In genomic region chr5:126777257-126777973, GRCh38 we compare ENCODE assay signal across 8 cellular contexts. TPM values are rescaled to one million over a fixed set of nuclear protein-coding genes. Genes with fewer than 3 reads are reported as not detected.
DNase-seq lines count a peak whose midpoint lies in the region; ATAC-seq and TF ChIP-seq lines count a peak whose summit lies in the region.

No MANE protein-coding gene starts in this region.

- peak overlapping the region; percentile 99 for H2AFZ ChIP-seq in osteoblast (ENCODE audit: low read length)

- H3K27me3 ChIP-seq in osteoblast (ENCODE audit: insufficient read depth, low read length) (no peaks in the 10 kb centered on the region), thyroid gland (no peaks in the 10 kb centered on the region)

- H3K79me2 ChIP-seq in osteoblast (ENCODE audit: insufficient read depth, low read length), result peaks cover 50% of the 10 kb centered on the region

- WGBS in thyroid gland, 2 donors, result 1% methylated on average over 22 of the region's 93 CpGs; no CpG with 5 or more reads in 1 of the 2 donors

- no peaks in the 10 kb centered on the region for H4K20me1 ChIP-seq in osteoblast (ENCODE audit: insufficient read depth, low read length)

- H3K4me3 ChIP-seq in osteoblast (ENCODE audit: insufficient read depth, low read length), result peak overlapping the region; percentile 97
- peak overlapping the region; percentile 36 to 92 (median 79) for H3K4me3 ChIP-seq in thyroid gland (replicated peaks in 1 of 3)

- ATAC-seq in HG03095 (IDR thresholded peaks at IDR 0.05; ENCODE audit: unreplicated experiment) (peak; percentile 0), Right ventricle myocardium inferior (peak; percentile 29)
- peak; percentile 5 to 7 for ATAC-seq in activated naive CD4-positive, alpha-beta T cell treated with anti-CD3 and anti-CD28 coated beads, Interleukin-2, amount 50 U/mL, for 72 hours

- H3K9me3 ChIP-seq in osteoblast (ENCODE audit: low read depth, low read length), result no peaks in the 10 kb centered on the region
- no peaks in the 10 kb centered on the region for H3K9me3 ChIP-seq in thyroid gland

- peak overlapping the region; percentile 93 for H3K4me2 ChIP-seq in osteoblast (ENCODE audit: insufficient read depth, low read length)

- TF ChIP-seq CTCF in osteoblast (IDR thresholded peaks at IDR 0.05; ENCODE audit: extremely low read depth, low read depth, low read length), result no peak
- TF ChIP-seq CTCF in thyroid gland (IDR thresholded peaks at IDR 0.05), result peak in 3 of 6 experiments; percentile 5 to 11 (median 6)

- H3K36me3 Mint-ChIP-seq in activated naive CD4-positive, alpha-beta T cell treated with anti-CD3 and anti-CD28 coated beads, Interleukin-2, amount 50 U/mL, for 72 hours, result peaks cover 31 to 33% of the 10 kb centered on the region in 2 donors

- H3K27ac ChIP-seq in osteoblast (ENCODE audit: low read depth, low read length) (peak overlapping the region; percentile 58), thyroid gland (peak overlapping the region in 2 of 3 donors; percentile 46 to 88)

- no peaks in the 10 kb centered on the region for H3K9me3 Mint-ChIP-seq in activated naive CD4-positive, alpha-beta T cell treated with anti-CD3 and anti-CD28 coated beads, Interleukin-2, amount 50 U/mL, for 72 hours

- peaks cover 24% of the 10 kb centered on the region for H3K4me1 ChIP-seq in osteoblast (ENCODE audit: insufficient read depth, low read length)
- peaks cover 11 to 12% of the 10 kb centered on the region in 2 donors for H3K4me1 ChIP-seq in thyroid gland

- H3K36me3 ChIP-seq in osteoblast (ENCODE audit: insufficient read depth, low read length) (no peaks in the 10 kb centered on the region), thyroid gland (no peaks in the 10 kb centered on the region)

- peak overlapping the region; percentile 96 to 99 for H3K27ac Mint-ChIP-seq in activated naive CD4-positive, alpha-beta T cell treated with anti-CD3 and anti-CD28 coated beads, Interleukin-2, amount 50 U/mL, for 72 hours

- DNase-seq in NOMO-1 treated with DMSO at 0.1 percent for 48 hours (lab: John Stamatoyannopoulos, UW; ENCODE audit: unreplicated experiment), result peak; percentile 23
- no peak for DNase-seq in NOMO-1 treated with dmso at 0.1 percent for 144 hours (lab: John Stamatoyannopoulos, UW; ENCODE audit: unreplicated experiment)
- DNase-seq in activated naive CD4-positive, alpha-beta T cell treated with anti-CD3 and anti-CD28 coated beads, Interleukin-2, amount 50 U/mL, for 72 hours (ENCODE audit: low spot score in 2 of 2), result peak; percentile 51 to 68
- peak; percentile 71 for DNase-seq in Right ventricle myocardium inferior (ENCODE audit: missing footprints)
- peak; percentile 90 for DNase-seq in osteoblast (ENCODE audit: insufficient read length, low spot score, missing footprints)
- peak; percentile 58 to 61 for DNase-seq in thyroid gland

- 0 out of 2 replicates have a peak, but pooled peaks have one; percentile 19 for TF ChIP-seq POLR2A in Raji (IDR thresholded peaks at IDR 0.05; ENCODE audit: insufficient read depth, low read depth, low read length)
- peak in 1 of 2 donors; percentile 16 for TF ChIP-seq POLR2A in thyroid gland (IDR thresholded peaks at IDR 0.05)

- intact Hi-C loops in Right ventricle myocardium inferior (cut with DNase I) (loop anchor here (5.0 kb wide), 1 partner anchor 120 kb away; no protein-coding TSS in a partner anchor), thyroid gland (cut with DNase I) (loop anchor here (5.0 kb wide), 1 partner anchor 100 kb away; no protein-coding TSS in a partner anchor)

RNA-seq across cellular contexts. Expression of gene LMNB1, which starts 0.5 kb away (rescaled TPM):
- total RNA-seq in activated naive CD4-positive, alpha-beta T cell treated with anti-CD3 and anti-CD28 coated beads, Interleukin-2, amount 50 U/mL, for 72 hours, result 100 to 1,000 TPM; 187 to 307 TPM
- 3.7 TPM for total RNA-seq in Right ventricle myocardium inferior
- 7.2 and 7.7 TPM in 2 replicates for total RNA-seq in osteoblast
- total RNA-seq in thyroid gland, result 10 to 100 TPM in 1 of 4 donors, 1 to 10 TPM in 3; 3.9 to 18.4 (median 6.5) TPM

Comparison
In these comparisons a context has a peak if more than half of its experiments do, and no peak if none do; other contexts are left out.
1. RNA of gene LMNB1, which starts 0.5 kb away (total RNA-seq): 187 to 307 TPM in activated naive CD4-positive, alpha-beta T cell treated with anti-CD3 and anti-CD28 coated beads, Interleukin-2, amount 50 U/mL, for 72 hours; 3.9 to 18.4 TPM in thyroid gland, 7.2 to 7.7 TPM in osteoblast and 3.7 TPM in Right ventricle myocardium inferior (single experiment); every median in the first group is over 4 times any median in the second.
2. Peak in every context shown above with its lines, with median percentiles within 50 percentile points of each other: ATAC-seq.